8 cellular contexts compared by ENCODE assay signal in genomic region chr19:40751065-40751923, GRCh38. TPM values are rescaled to one million over a fixed set of nuclear protein-coding genes. Genes with fewer than 3 reads are reported as not detected.
DNase-seq lines count a peak whose midpoint lies in the region; ATAC-seq and TF ChIP-seq lines count a peak whose summit lies in the region.

Gene SNRPA (plus strand): TSS chr19:40751203. CDS start chr19:40751409, 206 bp downstream.

- peak; percentile 98 for DNase-seq in NCI-H1436 (lab: John Stamatoyannopoulos, UW)
- peak; percentile 93 for DNase-seq in T follicular helper cell (ENCODE audit: low read depth)
- peak; percentile 96 to 98 (median 97) for DNase-seq in heart left ventricle
- peak; percentile 98 for DNase-seq in pons (ENCODE audit: low spot score)
- DNase-seq in upper lobe of left lung = peak in 1 of 2 donors; percentile 97

- H3K27ac ChIP-seq in adipose tissue (ENCODE audit: low read depth, low read length) (peak within 1 kb of the TSS; percentile 83), heart left ventricle (peak within 1 kb of the TSS; percentile 90 to 100 (median 96)), upper lobe of left lung (peak within 1 kb of the TSS; percentile 90 to 96 (median 93))

- H3K27me3 ChIP-seq in heart left ventricle = no peaks in the 10 kb centered on the region
- no peaks in the 10 kb centered on the region for H3K27me3 ChIP-seq in upper lobe of left lung

- WGBS in adipose tissue, 3 donors = 0% methylated on average over 41 to 42 of the region's 42 CpGs
- 0 to 1% (median 1%) methylated on average over 34 to 42 of the region's 42 CpGs for WGBS in heart left ventricle, 4 donors
- 1 to 2% methylated on average over 24 to 42 of the region's 42 CpGs for WGBS in upper lobe of left lung, 2 donors

- H3K4me1 ChIP-seq in heart left ventricle (peaks cover 2 to 74% (median 39%) of the 10 kb centered on the region in 12 donors), upper lobe of left lung (peaks cover 55 to 71% (median 62%) of the 10 kb centered on the region in 4 donors)

- TF ChIP-seq POLR2A in heart left ventricle (IDR thresholded peaks at IDR 0.05) (peak; percentile 0 to 67), upper lobe of left lung (IDR thresholded peaks at IDR 0.05) (peak in 3 of 4 donors; percentile 65 to 89 (median 69))

- intact Hi-C loops in heart left ventricle (cut with DNase I) = loop anchor here in 7 of 10 donors (2.0 to 5.0 kb wide), 9 partner anchors 26 to 68 kb away; partner anchors contain the start of genes EGLN2 (in 4 of the 7), COQ8B (in 2 of the 7), ITPKC (in 2 of the 7) and NUMBL (in 1 of the 7)

- H3K9me3 ChIP-seq in heart left ventricle (no peaks in the 10 kb centered on the region), upper lobe of left lung (no peaks in the 10 kb centered on the region)

- TF ChIP-seq EP300 in upper lobe of left lung (IDR thresholded peaks at IDR 0.05) = peak in 1 of 4 donors; percentile 38

- H3K36me3 ChIP-seq in heart left ventricle = peaks cover 0 to 17% (median 6%) of the 10 kb centered on the region in 9 donors
- H3K36me3 ChIP-seq in upper lobe of left lung = peaks cover 0 to 12% (median 0%) of the 10 kb centered on the region in 4 donors

- TF ChIP-seq CTCF in GM12875 (IDR thresholded peaks at IDR 0.05; ENCODE audit: borderline replicate concordance, insufficient read depth, low read depth, low read length) (no peak), heart left ventricle (IDR thresholded peaks at IDR 0.05) (no peak), upper lobe of left lung (IDR thresholded peaks at IDR 0.05) (peak in 1 of 6 experiments; percentile 5)

- H3K4me3 ChIP-seq in GM12875 (ENCODE audit: low read depth, low read length) (peak within 1 kb of the TSS; percentile 90), heart left ventricle (peak within 1 kb of the TSS; percentile 38 to 85 (median 71)), upper lobe of left lung (peak within 1 kb of the TSS; percentile 60 to 84 (median 74))

- ATAC-seq in HG02798 (IDR thresholded peaks at IDR 0.05; ENCODE audit: poor library complexity, unreplicated experiment) (peak; percentile 61), heart left ventricle (peak; percentile 87 to 89 (median 88)), upper lobe of left lung (ENCODE audit: low FRiP score in 2 of 2) (peak; percentile 93 to 95)

RNA-seq across cellular contexts. Expression of gene SNRPA, which starts in this region (rescaled TPM):
- 10 to 100 TPM; 21.2 to 44.1 (median 42.8) TPM for polyA plus RNA-seq in adipose tissue
- 10 to 100 TPM; 22.5 to 50.2 (median 31.6) TPM for total RNA-seq in heart left ventricle
- polyA plus RNA-seq in heart left ventricle = 10 to 100 TPM; 23.5 to 32.3 TPM
- 10 to 100 TPM; 32.4 to 90.1 (median 55.3) TPM for total RNA-seq in upper lobe of left lung
